Comparison of ENCODE assay signal across 9 cellular contexts in the genomic region with DNA sequence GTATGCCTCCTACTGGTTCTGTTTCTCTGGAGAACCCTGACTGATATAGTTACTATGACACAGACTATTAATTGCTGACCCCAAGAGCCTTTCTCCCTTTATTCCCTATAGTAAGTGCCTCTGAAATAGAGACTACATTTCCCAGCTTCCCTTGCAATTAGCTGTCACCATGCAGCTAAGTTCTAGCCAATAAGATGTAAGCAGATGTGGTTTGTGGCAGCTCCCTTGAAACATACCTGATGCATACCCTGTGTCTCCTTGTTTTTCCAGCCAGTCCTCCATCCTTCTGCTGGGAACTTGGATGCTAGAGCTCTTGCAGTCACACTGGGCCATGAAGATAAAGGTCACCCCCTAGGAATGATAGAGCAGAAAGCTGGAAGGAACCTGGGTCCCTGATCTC. TPM values are rescaled to one million over a fixed set of nuclear protein-coding genes. Genes with fewer than 3 reads are reported as not detected.
DNase-seq lines count a peak whose midpoint lies in the region; ATAC-seq and TF ChIP-seq lines count a peak whose summit lies in the region.
"Had no signal": no experiment of that assay in that cellular context is flagged by ENCODE, and none has a peak within 500 bp of the region (broad histone marks: within the 10 kb centered on the region; RNA-seq: fewer than 3 reads in every experiment).

No MANE protein-coding gene starts in this region.

- H3K36me3 Mint-ChIP-seq in activated naive CD8-positive, alpha-beta T cell treated with anti-CD3 and anti-CD28 coated beads, Interleukin-2, amount 10 ng/mL, durations not matched to agents 7 days and 5 days = no peaks in the 10 kb centered on the region
- peaks cover 2% of the 10 kb centered on the region for H3K36me3 Mint-ChIP-seq in activated naive CD8-positive, alpha-beta T cell treated with anti-CD3 and anti-CD28 coated beads for 36 hours
- H3K36me3 Mint-ChIP-seq in WTC11 = no peaks in the 10 kb centered on the region

- no peak for TF ChIP-seq POLR2A in spleen (IDR thresholded peaks at IDR 0.05)

- H3K27me3 Mint-ChIP-seq in activated naive CD8-positive, alpha-beta T cell treated with anti-CD3 and anti-CD28 coated beads, Interleukin-2, amount 10 ng/mL, durations not matched to agents 7 days and 5 days = no peaks in the 10 kb centered on the region
- no peaks in the 10 kb centered on the region for H3K27me3 Mint-ChIP-seq in activated naive CD8-positive, alpha-beta T cell treated with anti-CD3 and anti-CD28 coated beads for 36 hours
- no peaks in the 10 kb centered on the region for H3K27me3 Mint-ChIP-seq in WTC11 (ENCODE audit: low read depth)

- CTCF ChIA-PET in WTC11 (lab: Charles Lee) = interaction anchor here (0.6 to 1.2 kb wide), 5 partner anchors 9 to 415 kb away, joined by 3 to 4 read pairs (median 3); no protein-coding TSS in a partner anchor

- H3K4me3 ChIP-seq in spleen = no peak overlapping the region
- H3K4me3 ChIP-seq: heart right ventricle had no signal

- POLR2A ChIA-PET in activated naive CD8-positive, alpha-beta T cell treated with anti-CD3 and anti-CD28 coated beads, Interleukin-2, amount 10 ng/mL, durations not matched to agents 7 days and 5 days (lab: Charles Lee) = interaction anchor here (1.7 kb wide), 1 partner anchor 9 kb away, joined by 8 read pairs; a partner anchor contains a TSS
- POLR2A ChIA-PET in WTC11 (lab: Charles Lee) = interaction anchor here (1.0 kb wide), 1 partner anchor 9 kb away, joined by 7 read pairs; a partner anchor contains a TSS

- H3K4me1 ChIP-seq in spleen = peaks cover 0 to 14% (median 0%) of the 10 kb centered on the region in 6 donors

- no peaks in the 10 kb centered on the region for H3K9me3 Mint-ChIP-seq in activated naive CD8-positive, alpha-beta T cell treated with anti-CD3 and anti-CD28 coated beads, Interleukin-2, amount 10 ng/mL, durations not matched to agents 7 days and 5 days
- H3K9me3 Mint-ChIP-seq in activated naive CD8-positive, alpha-beta T cell treated with anti-CD3 and anti-CD28 coated beads for 36 hours = no peaks in the 10 kb centered on the region
- no peaks in the 10 kb centered on the region for H3K9me3 Mint-ChIP-seq in WTC11

- ATAC-seq in activated naive CD8-positive, alpha-beta T cell treated with anti-CD3 and anti-CD28 coated beads, Interleukin-2, amount 10 ng/mL, durations not matched to agents 7 days and 5 days (ENCODE audit: low read depth) = peak; percentile 70
- ATAC-seq in HG03196 (IDR thresholded peaks at IDR 0.05; ENCODE audit: unreplicated experiment) (peak; percentile 61), WTC11 (peak; percentile 98)

- no peak for TF ChIP-seq CTCF in WTC11 (IDR thresholded peaks at IDR 0.05)
- no peak for TF ChIP-seq CTCF in spleen (IDR thresholded peaks at IDR 0.05 in 8 of 11, conservative IDR thresholded peaks at IDR 0.05 in 3 of 11)

- H3K27ac Mint-ChIP-seq in activated naive CD8-positive, alpha-beta T cell treated with anti-CD3 and anti-CD28 coated beads, Interleukin-2, amount 10 ng/mL, durations not matched to agents 7 days and 5 days = no peak overlapping the region
- H3K27ac Mint-ChIP-seq in activated naive CD8-positive, alpha-beta T cell treated with anti-CD3 and anti-CD28 coated beads for 36 hours = no peak overlapping the region
- no peak overlapping the region for H3K27ac Mint-ChIP-seq in WTC11

- no peak for DNase-seq in activated naive CD8-positive, alpha-beta T cell treated with anti-CD3 and anti-CD28 coated beads, Interleukin-2, amount 10 ng/mL, durations not matched to agents 7 days and 5 days
- no peak for DNase-seq in activated naive CD8-positive, alpha-beta T cell treated with anti-CD3 and anti-CD28 coated beads for 36 hours
- DNase-seq in WTC11 (ENCODE audit: low spot score) (no peak), spleen (no peak), NCI-H774 (lab: John Stamatoyannopoulos, UW) (no peak), UCSD-AML1 (lab: John Stamatoyannopoulos, UW; ENCODE audit: unreplicated experiment) (no peak), NCI-H187 treated with DMSO at 0.1 percent for 48 hours (lab: John Stamatoyannopoulos, UW) (no peak)
- DNase-seq: heart right ventricle had no signal

- H3K9me3 ChIP-seq in spleen = no peaks in the 10 kb centered on the region
- H3K9me3 ChIP-seq: heart right ventricle had no signal

- H3K27me3 ChIP-seq in spleen (replicated peaks in 1 of 7) = no peaks in the 10 kb centered on the region
- H3K27me3 ChIP-seq: heart right ventricle had no signal

- H3K4me1 Mint-ChIP-seq in activated naive CD8-positive, alpha-beta T cell treated with anti-CD3 and anti-CD28 coated beads, Interleukin-2, amount 10 ng/mL, durations not matched to agents 7 days and 5 days = peaks cover 15% of the 10 kb centered on the region
- H3K4me1 Mint-ChIP-seq in activated naive CD8-positive, alpha-beta T cell treated with anti-CD3 and anti-CD28 coated beads for 36 hours = peaks cover 31% of the 10 kb centered on the region
- H3K4me1 Mint-ChIP-seq in WTC11 = peaks cover 6% of the 10 kb centered on the region

- no peaks in the 10 kb centered on the region for H3K36me3 ChIP-seq in spleen
- H3K36me3 ChIP-seq: heart right ventricle had no signal

- H3K27ac ChIP-seq in spleen = peak overlapping the region in 5 of 8 donors; percentile 3 to 60 (median 42)
- H3K27ac ChIP-seq: heart right ventricle had no signal

- intact Hi-C loops in spleen (cut with DNase I; ENCODE audit: low total_unique reads) = no loop called here

- H3K4me3 Mint-ChIP-seq in activated naive CD8-positive, alpha-beta T cell treated with anti-CD3 and anti-CD28 coated beads, Interleukin-2, amount 10 ng/mL, durations not matched to agents 7 days and 5 days = no peak overlapping the region
- H3K4me3 Mint-ChIP-seq in activated naive CD8-positive, alpha-beta T cell treated with anti-CD3 and anti-CD28 coated beads for 36 hours = no peak overlapping the region
- H3K4me3 Mint-ChIP-seq in WTC11 = no peak overlapping the region

TF ChIP-seq in WTC11, 78 proteins besides CTCF, POLR2A, EP300 and RAD21 (continues in another document):
- TF ChIP-seq, protein P1, sequence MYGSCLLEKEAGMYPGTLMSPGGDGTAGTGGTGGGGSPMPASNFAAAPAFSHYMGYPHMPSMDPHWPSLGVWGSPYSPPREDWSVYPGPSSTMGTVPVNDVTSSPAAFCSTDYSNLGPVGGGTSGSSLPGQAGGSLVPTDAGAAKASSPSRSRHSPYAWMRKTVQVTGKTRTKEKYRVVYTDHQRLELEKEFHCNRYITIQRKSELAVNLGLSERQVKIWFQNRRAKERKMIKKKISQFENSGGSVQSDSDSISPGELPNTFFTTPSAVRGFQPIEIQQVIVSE (CRISPR knock-in tag; IDR thresholded peaks at IDR 0.05; ENCODE audit: borderline replicate concordance) = no peak
- TF ChIP-seq, protein P2, sequence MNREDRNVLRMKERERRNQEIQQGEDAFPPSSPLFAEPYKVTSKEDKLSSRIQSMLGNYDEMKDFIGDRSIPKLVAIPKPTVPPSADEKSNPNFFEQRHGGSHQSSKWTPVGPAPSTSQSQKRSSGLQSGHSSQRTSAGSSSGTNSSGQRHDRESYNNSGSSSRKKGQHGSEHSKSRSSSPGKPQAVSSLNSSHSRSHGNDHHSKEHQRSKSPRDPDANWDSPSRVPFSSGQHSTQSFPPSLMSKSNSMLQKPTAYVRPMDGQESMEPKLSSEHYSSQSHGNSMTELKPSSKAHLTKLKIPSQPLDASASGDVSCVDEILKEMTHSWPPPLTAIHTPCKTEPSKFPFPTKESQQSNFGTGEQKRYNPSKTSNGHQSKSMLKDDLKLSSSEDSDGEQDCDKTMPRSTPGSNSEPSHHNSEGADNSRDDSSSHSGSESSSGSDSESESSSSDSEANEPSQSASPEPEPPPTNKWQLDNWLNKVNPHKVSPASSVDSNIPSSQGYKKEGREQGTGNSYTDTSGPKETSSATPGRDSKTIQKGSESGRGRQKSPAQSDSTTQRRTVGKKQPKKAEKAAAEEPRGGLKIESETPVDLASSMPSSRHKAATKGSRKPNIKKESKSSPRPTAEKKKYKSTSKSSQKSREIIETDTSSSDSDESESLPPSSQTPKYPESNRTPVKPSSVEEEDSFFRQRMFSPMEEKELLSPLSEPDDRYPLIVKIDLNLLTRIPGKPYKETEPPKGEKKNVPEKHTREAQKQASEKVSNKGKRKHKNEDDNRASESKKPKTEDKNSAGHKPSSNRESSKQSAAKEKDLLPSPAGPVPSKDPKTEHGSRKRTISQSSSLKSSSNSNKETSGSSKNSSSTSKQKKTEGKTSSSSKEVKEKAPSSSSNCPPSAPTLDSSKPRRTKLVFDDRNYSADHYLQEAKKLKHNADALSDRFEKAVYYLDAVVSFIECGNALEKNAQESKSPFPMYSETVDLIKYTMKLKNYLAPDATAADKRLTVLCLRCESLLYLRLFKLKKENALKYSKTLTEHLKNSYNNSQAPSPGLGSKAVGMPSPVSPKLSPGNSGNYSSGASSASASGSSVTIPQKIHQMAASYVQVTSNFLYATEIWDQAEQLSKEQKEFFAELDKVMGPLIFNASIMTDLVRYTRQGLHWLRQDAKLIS (CRISPR knock-in tag; IDR thresholded peaks at IDR 0.05; ENCODE audit: borderline replicate concordance) = no peak
- TF ChIP-seq, protein P3, sequence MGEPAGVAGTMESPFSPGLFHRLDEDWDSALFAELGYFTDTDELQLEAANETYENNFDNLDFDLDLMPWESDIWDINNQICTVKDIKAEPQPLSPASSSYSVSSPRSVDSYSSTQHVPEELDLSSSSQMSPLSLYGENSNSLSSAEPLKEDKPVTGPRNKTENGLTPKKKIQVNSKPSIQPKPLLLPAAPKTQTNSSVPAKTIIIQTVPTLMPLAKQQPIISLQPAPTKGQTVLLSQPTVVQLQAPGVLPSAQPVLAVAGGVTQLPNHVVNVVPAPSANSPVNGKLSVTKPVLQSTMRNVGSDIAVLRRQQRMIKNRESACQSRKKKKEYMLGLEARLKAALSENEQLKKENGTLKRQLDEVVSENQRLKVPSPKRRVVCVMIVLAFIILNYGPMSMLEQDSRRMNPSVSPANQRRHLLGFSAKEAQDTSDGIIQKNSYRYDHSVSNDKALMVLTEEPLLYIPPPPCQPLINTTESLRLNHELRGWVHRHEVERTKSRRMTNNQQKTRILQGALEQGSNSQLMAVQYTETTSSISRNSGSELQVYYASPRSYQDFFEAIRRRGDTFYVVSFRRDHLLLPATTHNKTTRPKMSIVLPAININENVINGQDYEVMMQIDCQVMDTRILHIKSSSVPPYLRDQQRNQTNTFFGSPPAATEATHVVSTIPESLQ (CRISPR knock-in tag; IDR thresholded peaks at IDR 0.05) = no peak

RNA-seq across cellular contexts. Expression of a gene that starts 9.7 kb away (rescaled TPM):
- total RNA-seq in activated naive CD8-positive, alpha-beta T cell treated with anti-CD3 and anti-CD28 coated beads, Interleukin-2, amount 10 ng/mL, durations not matched to agents 7 days and 5 days = 10 to 100 TPM; 68.4 to 72.6 TPM
- 10 to 100 TPM; 59.7 to 60.8 TPM for total RNA-seq in activated naive CD8-positive, alpha-beta T cell treated with anti-CD3 and anti-CD28 coated beads for 36 hours
- 78.0 to 88.6 TPM (median 80.0 TPM) in 3 replicates for total RNA-seq in WTC11 (2021)
- total RNA-seq in spleen = 100 to 1,000 TPM in 6 of 7 donors, 10 to 100 TPM in 1; 94.8 to 193 (median 160) TPM
- 10 to 100 TPM; 54.3 to 60.3 (median 54.7) TPM for polyA plus RNA-seq in spleen

RNA-seq across cellular contexts. Expression of a gene that starts 40.0 kb away (rescaled TPM):
- total RNA-seq in activated naive CD8-positive, alpha-beta T cell treated with anti-CD3 and anti-CD28 coated beads, Interleukin-2, amount 10 ng/mL, durations not matched to agents 7 days and 5 days = 1 to 10 TPM; 5.9 to 6.0 TPM
- total RNA-seq in activated naive CD8-positive, alpha-beta T cell treated with anti-CD3 and anti-CD28 coated beads for 36 hours = 10 to 100 TPM; 32.5 to 39.7 TPM
- total RNA-seq in WTC11 (2021) (24.0 to 27.2 TPM (median 26.5 TPM) in 3 replicates), spleen (10 to 100 TPM in 1 of 7 donors, 1 to 10 TPM in 6; 2.8 to 11.1 (median 6.2) TPM)
- 1 to 10 TPM; 4.4 to 7.4 (median 5.7) TPM for polyA plus RNA-seq in spleen
